Comparison of ENCODE assay signal across 20 cellular contexts in the genomic region with DNA sequence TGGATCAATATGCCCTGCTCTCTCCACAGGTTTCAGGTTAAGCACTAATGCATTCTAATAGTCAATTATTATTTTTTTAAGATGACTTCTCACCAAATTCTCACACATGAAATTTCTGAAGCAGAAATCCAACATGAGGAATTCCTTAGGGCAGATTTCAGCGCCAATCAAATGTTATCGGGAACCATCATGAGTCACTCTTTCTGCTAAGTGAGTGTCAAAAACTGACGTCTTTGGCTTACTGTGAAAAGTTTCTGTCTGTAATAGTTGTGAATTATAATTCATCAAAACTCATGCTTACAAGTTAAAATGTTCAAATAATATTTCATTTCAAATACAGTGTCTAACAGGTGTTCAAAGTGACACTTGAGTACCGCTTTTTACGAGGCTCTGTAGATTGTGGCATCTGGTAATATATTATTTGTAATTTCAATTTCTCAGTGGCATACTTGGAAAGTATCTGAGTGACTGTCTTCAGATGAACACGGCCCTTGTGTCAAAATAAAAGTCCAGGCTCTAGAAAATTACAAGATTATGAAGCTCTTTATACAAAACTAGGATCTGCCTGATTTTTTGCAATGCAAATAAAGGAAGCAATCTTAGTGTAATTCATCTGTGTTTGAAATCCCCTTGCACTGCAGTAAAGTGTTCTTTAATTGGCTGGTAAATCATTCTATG.
DNase-seq lines count a peak whose midpoint lies in the region; ATAC-seq and TF ChIP-seq lines count a peak whose summit lies in the region.
"Had no signal": no experiment of that assay in that cellular context is flagged by ENCODE, and none has a peak within 500 bp of the region (broad histone marks: within the 10 kb centered on the region; RNA-seq: fewer than 3 reads in every experiment).

No MANE protein-coding gene starts in this region.

- H3K4me2 ChIP-seq in smooth muscle cell, result no peak overlapping the region
- H3K4me2 ChIP-seq: PC-9 had no signal

- H3K9me3 ChIP-seq in smooth muscle cell (replicated peaks; ENCODE audit: low read depth), result no peaks in the 10 kb centered on the region
- H3K9me3 ChIP-seq: SJCRH30 had no signal

- no peaks in the 10 kb centered on the region for H3K27me3 ChIP-seq in smooth muscle cell (ENCODE audit: low read depth)
- H3K27me3 ChIP-seq: SJCRH30 had no signal

- no peak for TF ChIP-seq CTCF in smooth muscle cell (IDR thresholded peaks at IDR 0.05; ENCODE audit: borderline replicate concordance, insufficient read depth, poor library complexity, severe bottlenecking)

- no peaks in the 10 kb centered on the region for H3K79me2 ChIP-seq in smooth muscle cell (ENCODE audit: low read depth)

- no peak overlapping the region for H3K4me3 ChIP-seq in smooth muscle cell
- H3K4me3 ChIP-seq: GM23248, PC-9, SJCRH30 had no signal

- H2AFZ ChIP-seq in smooth muscle cell (ENCODE audit: low read depth), result no peak overlapping the region
- H2AFZ ChIP-seq: GM23248, PC-9 had no signal

- H3K36me3 ChIP-seq in smooth muscle cell (ENCODE audit: low read depth), result no peaks in the 10 kb centered on the region
- H3K36me3 ChIP-seq: SJCRH30 had no signal

- no peak overlapping the region for H3K27ac ChIP-seq in smooth muscle cell (ENCODE audit: low read depth)
- H3K27ac ChIP-seq: 22Rv1, GM23248, HL-60, PC-9, SJCRH30 had no signal

- WGBS in smooth muscle cell (ENCODE audit: low lambda C conversion rate), result 77% methylated on average over 6 of the region's 6 CpGs

- H4K20me1 ChIP-seq in smooth muscle cell (ENCODE audit: low read depth), result no peaks in the 10 kb centered on the region

- H3K9ac ChIP-seq in smooth muscle cell (ENCODE audit: low read depth), result no peak overlapping the region
- H3K9ac ChIP-seq: GM23248 had no signal

- no peak for ATAC-seq in GM18517 (IDR thresholded peaks at IDR 0.05; ENCODE audit: unreplicated experiment)
- ATAC-seq in GM18858 (IDR thresholded peaks at IDR 0.05; ENCODE audit: unreplicated experiment), result no peak

- no peaks in the 10 kb centered on the region for H3F3A ChIP-seq in smooth muscle cell (ENCODE audit: low read depth)

- DNase-seq in NCI-H1436 treated with DMSO at 0.1 percent for 48 hours (lab: John Stamatoyannopoulos, UW) (peak; percentile 12), NCI-H1436 (lab: John Stamatoyannopoulos, UW) (no peak), NCI-H1105 (lab: John Stamatoyannopoulos, UW) (peak; percentile 44), NCI-H524 treated with DMSO at 0.1 percent for 48 hours (lab: John Stamatoyannopoulos, UW) (peak; percentile 17), left kidney (ENCODE audit: low read depth, low spot score) (peak; percentile 40), smooth muscle cell (lab: John Stamatoyannopoulos, UW; ENCODE audit: unreplicated experiment) (no peak)
- DNase-seq: Calu3; CD4-positive, alpha-beta memory T cell; GM23248; HCEC 1CT; NCI-H1694 treated with DMSO at 0.1 percent for 48 hours; NCI-H2171 treated with DMSO at 0.1 percent for 48 hours; NCI-H526; PC-9; SJCRH30; SW 1271 had no signal

- H3K4me1 ChIP-seq in smooth muscle cell (ENCODE audit: low read depth), result no peaks in the 10 kb centered on the region
- H3K4me1 ChIP-seq: SJCRH30 had no signal

Comparison
In these comparisons a context has a peak if more than half of its experiments do, and no peak if none do; other contexts are left out.
1. DNase-seq: peak in NCI-H1436 treated with DMSO at 0.1 percent for 48 hours (single experiment), NCI-H1105 (single experiment), NCI-H524 treated with DMSO at 0.1 percent for 48 hours (single experiment) and left kidney (single experiment); none in NCI-H1436 (single experiment) and smooth muscle cell (single experiment).